8 cellular contexts compared by ENCODE assay signal in genomic region chr14:20306079-20306423, GRCh38. TPM values are rescaled to one million over a fixed set of nuclear protein-coding genes. Genes with fewer than 3 reads are reported as not detected.
DNase-seq lines count a peak whose midpoint lies in the region; ATAC-seq and TF ChIP-seq lines count a peak whose summit lies in the region.

No MANE protein-coding gene starts in this region.

- H3K4me1 Mint-ChIP-seq in CD8-positive, alpha-beta memory T cell: peaks cover 28 to 46% (median 33%) of the 10 kb centered on the region in 3 donors

- ATAC-seq in GM21360 (IDR thresholded peaks at IDR 0.05; ENCODE audit: unreplicated experiment): no peak

- TF ChIP-seq CTCF in mammary epithelial cell (conservative IDR thresholded peaks at IDR 0.05 in 1 of 2, IDR thresholded peaks at IDR 0.05 in 1 of 2; ENCODE audit: extremely low read depth in 1 of 2, insufficient read depth in 1 of 2, low read depth in 1 of 2, low read length in 2 of 2): no peak
- TF ChIP-seq CTCF in neural cell (IDR thresholded peaks at IDR 0.05; ENCODE audit: poor library complexity, severe bottlenecking): no peak
- no peak for TF ChIP-seq CTCF in vagina (IDR thresholded peaks at IDR 0.05)

- in situ Hi-C loops in mammary epithelial cell (cut with MboI; ENCODE audit: low sequenced_read_pairs in 2 of 2): no loop called here

- H3K9me2 ChIP-seq in neural cell (ENCODE audit: insufficient read depth, low read length): no peaks in the 10 kb centered on the region

- no peaks in the 10 kb centered on the region for H3F3A ChIP-seq in neural cell (ENCODE audit: insufficient read depth, low read length, poor library complexity, severe bottlenecking)

- peak overlapping the region; percentile 75 for H3K4me3 ChIP-seq in CD8-positive, alpha-beta memory T cell (ENCODE audit: low read length)
- H3K4me3 ChIP-seq in HUES6 (ENCODE audit: low read depth, low read length) (peak overlapping the region; percentile 94), mammary epithelial cell (replicated peaks in 1 of 3; ENCODE audit: insufficient read depth in 1 of 3, low read depth in 2 of 3, low read length in 3 of 3) (peak overlapping the region in 2 of 3 experiments; percentile 81 to 88), neural cell (ENCODE audit: low read length) (peak overlapping the region; percentile 75), vagina (peak overlapping the region in 1 of 2 donors; percentile 81)

- no peaks in the 10 kb centered on the region for H3K9me3 ChIP-seq in CD8-positive, alpha-beta memory T cell (ENCODE audit: low read length)
- H3K9me3 ChIP-seq in HUES6 (ENCODE audit: control insufficient read depth, insufficient read depth, low read depth, low read length) (peaks cover 3% of the 10 kb centered on the region), mammary epithelial cell (replicated peaks; ENCODE audit: insufficient read depth, low read length) (no peaks in the 10 kb centered on the region), neural cell (ENCODE audit: low read length) (no peaks in the 10 kb centered on the region), vagina (no peaks in the 10 kb centered on the region)

- TF ChIP-seq POLR2A in vagina (IDR thresholded peaks at IDR 0.05): no peak

- no peak for TF ChIP-seq RAD21 in neural cell (conservative IDR thresholded peaks at IDR 0.05)

- H2AFZ ChIP-seq in mammary epithelial cell (ENCODE audit: low read depth, low read length): no peak overlapping the region
- no peak overlapping the region for H2AFZ ChIP-seq in neural cell (ENCODE audit: low read depth, low read length)

- no peaks in the 10 kb centered on the region for H3K27me3 Mint-ChIP-seq in CD8-positive, alpha-beta memory T cell

- H3K9me3 Mint-ChIP-seq in CD8-positive, alpha-beta memory T cell: no peaks in the 10 kb centered on the region

- peaks cover 0 to 21% (median 1%) of the 10 kb centered on the region in 3 donors for H3K36me3 Mint-ChIP-seq in CD8-positive, alpha-beta memory T cell

- DNase-seq in CD8-positive, alpha-beta memory T cell: no peak
- DNase-seq in mammary epithelial cell (no peak), vagina (ENCODE audit: extremely low spot score in 2 of 2) (no peak), HPDE6-E6E7 (ENCODE audit: extremely low spot score) (no peak), activated gamma-delta T cell (lab: John Stamatoyannopoulos, UW) (no peak)

- intact Hi-C loops in mammary epithelial cell (cut with micrococcal nuclease): no loop called here
- intact Hi-C loops in vagina (cut with DNase I): no loop called here

- H3K9ac ChIP-seq in HUES6 (ENCODE audit: low read length) (no peak overlapping the region), mammary epithelial cell (ENCODE audit: insufficient read depth, low read length) (no peak overlapping the region), neural cell (ENCODE audit: low read length) (no peak overlapping the region)

- H3K4me3 Mint-ChIP-seq in CD8-positive, alpha-beta memory T cell: peak overlapping the region; percentile 88 to 96 (median 93)

- dilution Hi-C loops in mammary epithelial cell (cut with HindIII; ENCODE audit: low sequenced_read_pairs): no loop called here

- no peak overlapping the region for H3K4me2 ChIP-seq in mammary epithelial cell (ENCODE audit: insufficient read depth, low read depth, low read length)
- H3K4me2 ChIP-seq in neural cell (ENCODE audit: low read length): no peak overlapping the region

- no peaks in the 10 kb centered on the region for H3K27me3 ChIP-seq in CD8-positive, alpha-beta memory T cell (ENCODE audit: insufficient read depth, low read length, poor library complexity, severe bottlenecking)
- H3K27me3 ChIP-seq in HUES6 (ENCODE audit: control insufficient read depth, insufficient read depth, low read length) (no peaks in the 10 kb centered on the region), mammary epithelial cell (ENCODE audit: insufficient read depth, low read length) (no peaks in the 10 kb centered on the region), neural cell (ENCODE audit: insufficient read depth, low read depth, low read length) (no peaks in the 10 kb centered on the region), vagina (no peaks in the 10 kb centered on the region)

- H3K27ac ChIP-seq in CD8-positive, alpha-beta memory T cell (ENCODE audit: low read depth, low read length): no peak overlapping the region
- H3K27ac ChIP-seq in HUES6 (ENCODE audit: low read depth, low read length) (no peak overlapping the region), mammary epithelial cell (ENCODE audit: insufficient read depth, low read depth, low read length) (no peak overlapping the region), neural cell (ENCODE audit: low read length) (no peak overlapping the region), vagina (no peak overlapping the region)

- CTCF ChIA-PET in CD8-positive, alpha-beta memory T cell (lab: Charles Lee): interaction anchor here (0.8 to 1.3 kb wide), 5 partner anchors 10 to 304 kb away, joined by 3 to 6 read pairs (median 4); no protein-coding TSS in a partner anchor
- CTCF ChIA-PET in mammary epithelial cell (lab: Charles Lee; ENCODE audit: low non-redundant PET): no interaction called here

- no peaks in the 10 kb centered on the region for H4K20me1 ChIP-seq in mammary epithelial cell (ENCODE audit: insufficient read depth, low read length)
- no peaks in the 10 kb centered on the region for H4K20me1 ChIP-seq in neural cell (ENCODE audit: insufficient read depth)

- no TSS peak for BruUV-seq in mammary epithelial cell (replicated peaks; lab: Mats Ljungman, UMichigan)

- no peak for TF ChIP-seq EP300 in neural cell (conservative IDR thresholded peaks at IDR 0.05; ENCODE audit: poor library complexity, severe bottlenecking)

- POLR2A ChIA-PET in CD8-positive, alpha-beta memory T cell (lab: Charles Lee): no interaction called here

- H3K4me1 ChIP-seq in CD8-positive, alpha-beta memory T cell (ENCODE audit: insufficient read depth, low read length): peaks cover 17% of the 10 kb centered on the region
- H3K4me1 ChIP-seq in HUES6 (ENCODE audit: control insufficient read depth, insufficient read depth, low read length) (peaks cover 3% of the 10 kb centered on the region; the same call in 1 of the 2 replicates), mammary epithelial cell (ENCODE audit: insufficient read depth, low read length) (peaks cover 4% of the 10 kb centered on the region), vagina (peaks cover 24% of the 10 kb centered on the region)

- WGBS in mammary epithelial cell (ENCODE audit: low coverage, missing lambda C conversion rate): 81% methylated on average over 1 of the region's 1 CpG

- H3K79me2 ChIP-seq in mammary epithelial cell (ENCODE audit: insufficient read depth, low read length) (peaks cover 23% of the 10 kb centered on the region), neural cell (replicated peaks; ENCODE audit: insufficient read depth, low read length) (peaks cover 28% of the 10 kb centered on the region)

- H3K27ac Mint-ChIP-seq in CD8-positive, alpha-beta memory T cell: peak overlapping the region in 7 of 8 donors; percentile 77 to 97 (median 91)

- peaks cover 6% of the 10 kb centered on the region for H3K36me3 ChIP-seq in CD8-positive, alpha-beta memory T cell (ENCODE audit: insufficient read depth, low read length)
- H3K36me3 ChIP-seq in HUES6 (ENCODE audit: control insufficient read depth, insufficient read depth, low read length): peaks cover 12% of the 10 kb centered on the region; the same call in 1 of the 2 replicates
- H3K36me3 ChIP-seq in mammary epithelial cell (ENCODE audit: insufficient read depth, low read length): no peaks in the 10 kb centered on the region
- no peaks in the 10 kb centered on the region for H3K36me3 ChIP-seq in neural cell (ENCODE audit: insufficient read depth, low read length)
- H3K36me3 ChIP-seq in vagina: no peaks in the 10 kb centered on the region

TF ChIP-seq in neural cell, 6 proteins besides CTCF, POLR2A, EP300 and RAD21 (continues in another document):
- no peak for TF ChIP-seq POLR2AphosphoS5 (IDR thresholded peaks at IDR 0.05)
- TF ChIP-seq MXI1 (conservative IDR thresholded peaks at IDR 0.05; ENCODE audit: poor library complexity, severe bottlenecking): no peak
- TF ChIP-seq EZH2 (IDR thresholded peaks at IDR 0.05; ENCODE audit: borderline replicate concordance, insufficient read depth, low read length, poor library complexity, severe bottlenecking): no peak
- TF ChIP-seq SMC3 (conservative IDR thresholded peaks at IDR 0.05; ENCODE audit: poor library complexity): no peak

RNA-seq across cellular contexts. Expression of gene TTC5, which starts 0.3 kb away (rescaled TPM):
- total RNA-seq in CD8-positive, alpha-beta memory T cell: 10 to 100 TPM; 33.2 to 35.0 TPM
- polyA plus RNA-seq in CD8-positive, alpha-beta memory T cell: 21.5 TPM
- total RNA-seq in mammary epithelial cell (10 to 100 TPM; 15.2 to 18.3 TPM), vagina (10.8 TPM)
- polyA plus RNA-seq in mammary epithelial cell (11.3 TPM), neural cell (40.5 and 53.5 TPM in 2 replicates)
- polyA minus RNA-seq in mammary epithelial cell (3.4 TPM), neural cell (39.9 and 52.9 TPM in 2 replicates)

RNA-seq across cellular contexts. Expression of gene CCNB1IP1, which starts 27.0 kb away (rescaled TPM):
- total RNA-seq in CD8-positive, alpha-beta memory T cell: 10 to 100 TPM; 43.6 to 50.5 TPM
- 16.8 TPM for polyA plus RNA-seq in CD8-positive, alpha-beta memory T cell
- total RNA-seq in mammary epithelial cell: 10 to 100 TPM; 51.2 to 55.4 TPM
- polyA plus RNA-seq in mammary epithelial cell: 37.7 TPM
- 16.8 TPM for polyA minus RNA-seq in mammary epithelial cell
- polyA plus RNA-seq in neural cell: 67.2 and 83.8 TPM in 2 replicates
- 34.8 and 42.3 TPM in 2 replicates for polyA minus RNA-seq in neural cell
- total RNA-seq in vagina: 38.5 TPM

RNA-seq across cellular contexts. Expression of gene PARP2, which starts 37.4 kb away (rescaled TPM):
- 10 to 100 TPM; 35.0 to 41.3 TPM for total RNA-seq in CD8-positive, alpha-beta memory T cell
- polyA plus RNA-seq in CD8-positive, alpha-beta memory T cell: 13.6 TPM
- 10 to 100 TPM in 1 of 2 donors, 1 to 10 TPM in 1; 5.8 to 29.3 TPM for total RNA-seq in mammary epithelial cell
- 21.1 TPM for polyA plus RNA-seq in mammary epithelial cell
- 17.3 TPM for polyA minus RNA-seq in mammary epithelial cell
- polyA plus RNA-seq in neural cell: 71.5 and 78.7 TPM in 2 replicates
- 29.5 and 36.8 TPM in 2 replicates for polyA minus RNA-seq in neural cell
- 5.9 TPM for total RNA-seq in vagina
